Comparison of ENCODE assay signal across 24 cellular contexts in genomic region chr16:53515811-53516210, GRCh38. TPM values are rescaled to one million over a fixed set of nuclear protein-coding genes. Genes with fewer than 3 reads are reported as not detected.
DNase-seq lines count a peak whose midpoint lies in the region; ATAC-seq, FAIRE-seq and TF ChIP-seq lines count a peak whose summit lies in the region.
"Had no signal": no experiment of that assay in that cellular context is flagged by ENCODE, and none has a peak within 500 bp of the region (broad histone marks: within the 10 kb centered on the region; RNA-seq: fewer than 3 reads in every experiment).

No MANE protein-coding gene starts in this region.

- H3K4me3 Mint-ChIP-seq in activated B cell treated with CpG ODN at 0.5 μM for 24 hours (peak overlapping the region; percentile 5), immature natural killer cell (peak overlapping the region in 4 of 5 donors; percentile 3 to 66 (median 18)), Caco-2 (ENCODE audit: unreplicated experiment) (no peak overlapping the region)
- H3K4me3 Mint-ChIP-seq: T-helper 1 cell treated with Interleukin-12 subunit alpha and Interleukin-12 subunit beta and Interleukin-4 antibody, amounts not matched to agents 30 μg/mL and 1 μg/mL, for 36 hours had no signal

- H3K27ac ChIP-seq in heart left ventricle (peak overlapping the region; percentile 2 to 93 (median 66)), gastrocnemius medialis (peak overlapping the region in 3 of 4 donors; percentile 71 to 78 (median 76))
- H3K27ac ChIP-seq: C4-2B had no signal

- H3K36me3 ChIP-seq in heart left ventricle: no peaks in the 10 kb centered on the region
- no peaks in the 10 kb centered on the region for H3K36me3 ChIP-seq in gastrocnemius medialis
- no peaks in the 10 kb centered on the region for H3K36me3 ChIP-seq in Caco-2 (ENCODE audit: control insufficient read depth, insufficient read depth, low read length)

- H3K27me3 Mint-ChIP-seq in activated B cell treated with CpG ODN at 0.5 μM for 24 hours (no peaks in the 10 kb centered on the region), immature natural killer cell (ENCODE audit: low read depth in 3 of 3) (peaks cover 5 to 16% (median 11%) of the 10 kb centered on the region in 3 donors), Caco-2 (ENCODE audit: insufficient read depth, unreplicated experiment) (no peaks in the 10 kb centered on the region)

- no peak for TF ChIP-seq POLR2A in heart left ventricle (IDR thresholded peaks at IDR 0.05)
- TF ChIP-seq POLR2A in gastrocnemius medialis (IDR thresholded peaks at IDR 0.05): no peak

- ATAC-seq in heart left ventricle: no peak
- ATAC-seq in left cardiac atrium: no peak
- no peak for ATAC-seq in activated B cell treated with CpG ODN at 0.5 μM for 24 hours (ENCODE audit: low read depth)
- no peak for ATAC-seq in gastrocnemius medialis
- ATAC-seq: stimulated activated naive CD8-positive, alpha-beta T cell treated with anti-CD3 and anti-CD28 coated beads, Interleukin-15, Interleukin-2, amounts not matched to agents 100 U/mL and 50 U/mL, for 24 hours had no signal

- CTCF ChIA-PET in activated B cell treated with CpG ODN at 0.5 μM for 24 hours (lab: Charles Lee): no interaction called here
- CTCF ChIA-PET in Caco-2 (lab: Charles Lee): no interaction called here

- H3K4me1 ChIP-seq in heart left ventricle (peaks cover 3 to 40% (median 14%) of the 10 kb centered on the region in 12 donors), gastrocnemius medialis (peaks cover 0 to 13% of the 10 kb centered on the region in 2 donors), Caco-2 (peaks cover 31% of the 10 kb centered on the region)

- intact Hi-C loops in heart left ventricle (cut with DNase I) (loop anchor here in 2 of 10 donors (10.0 kb wide), 2 partner anchors 81 to 191 kb away; partner anchors contain the start of gene RBL2 (in 1 of the 2)), left cardiac atrium (cut with DNase I) (no loop called here), activated B cell treated with CpG ODN at 0.5 μM for 24 hours (cut with micrococcal nuclease) (no loop called here), gastrocnemius medialis (cut with DNase I; ENCODE audit: low total_unique reads) (no loop called here), Caco-2 (cut with micrococcal nuclease; ENCODE audit: unreplicated experiment) (no loop called here)

- peak overlapping the region; percentile 37 for H3K27ac Mint-ChIP-seq in activated B cell treated with CpG ODN at 0.5 μM for 24 hours
- H3K27ac Mint-ChIP-seq in immature natural killer cell: peak overlapping the region in 2 of 6 donors; percentile 14 to 21
- no peak overlapping the region for H3K27ac Mint-ChIP-seq in Caco-2 (ENCODE audit: unreplicated experiment)
- H3K27ac Mint-ChIP-seq: T-helper 1 cell treated with Interleukin-12 subunit alpha and Interleukin-12 subunit beta and Interleukin-4 antibody, amounts not matched to agents 30 μg/mL and 1 μg/mL, for 36 hours had no signal

- POLR2A ChIA-PET in activated B cell treated with CpG ODN at 0.5 μM for 24 hours (lab: Charles Lee): interaction anchor here (0.6 kb wide), 1 partner anchor 12 kb away, joined by 12 read pairs; no protein-coding TSS in a partner anchor
- POLR2A ChIA-PET in Caco-2 (lab: Charles Lee): no interaction called here

- TF ChIP-seq CTCF in heart left ventricle (IDR thresholded peaks at IDR 0.05) (no peak), activated B cell treated with CpG ODN at 0.5 μM for 24 hours (IDR thresholded peaks at IDR 0.05) (no peak), gastrocnemius medialis (IDR thresholded peaks at IDR 0.05 in 4 of 5, conservative IDR thresholded peaks at IDR 0.05 in 1 of 5) (no peak), Caco-2 (IDR thresholded peaks at IDR 0.05; ENCODE audit: insufficient read depth in 1 of 2, low read depth in 1 of 2, low read length in 1 of 2, severe bottlenecking in 1 of 2, unreplicated experiment in 1 of 2) (no peak)

- H3K9me3 Mint-ChIP-seq in activated B cell treated with CpG ODN at 0.5 μM for 24 hours: peaks cover 3% of the 10 kb centered on the region
- H3K9me3 Mint-ChIP-seq in immature natural killer cell: peaks cover 0 to 2% (median 0%) of the 10 kb centered on the region in 6 donors
- peaks cover 9% of the 10 kb centered on the region for H3K9me3 Mint-ChIP-seq in Caco-2 (ENCODE audit: unreplicated experiment)

- H3K9me3 ChIP-seq in heart left ventricle (peaks cover 0 to 5% (median 0%) of the 10 kb centered on the region in 12 donors), gastrocnemius medialis (no peaks in the 10 kb centered on the region), Caco-2 (peaks cover 26% of the 10 kb centered on the region)

- H3K36me3 Mint-ChIP-seq in activated B cell treated with CpG ODN at 0.5 μM for 24 hours (ENCODE audit: low read depth) (no peaks in the 10 kb centered on the region), immature natural killer cell (peaks cover 0 to 5% (median 0%) of the 10 kb centered on the region in 3 donors), Caco-2 (ENCODE audit: insufficient read depth, unreplicated experiment) (no peaks in the 10 kb centered on the region)

- DNase-seq in heart left ventricle (no peak), left cardiac atrium (no peak), activated B cell treated with CpG ODN at 0.5 μM for 24 hours (no peak), immature natural killer cell (no peak), gastrocnemius medialis (no peak), Caco-2 (no peak), inferior parietal cortex (ENCODE audit: extremely low spot score) (no peak), frontal cortex (ENCODE audit: low spot score in 2 of 2) (no peak)
- DNase-seq: activated CD4-positive, alpha-beta T cell treated with anti-CD3 and anti-CD28 coated beads for 48 hours; activated T-cell treated with anti-CD3 and anti-CD28 coated beads, Interleukin-2, amount 50 U/mL, for 48 hours; effector CD8-positive, alpha-beta T cell; foreskin melanocyte; hypothalamus; islet precursor cell; mesenchymal stem cell; NCI-H2081; NCI-H510A treated with DMSO at 0.1 percent for 48 hours; occipital lobe; stimulated activated naive CD8-positive, alpha-beta T cell treated with anti-CD3 and anti-CD28 coated beads, Interleukin-15, Interleukin-2, amounts not matched to agents 100 U/mL and 50 U/mL, for 24 hours had no signal

- no TSS peak for BruUV-seq in Caco-2 (replicated peaks; lab: Mats Ljungman, UMichigan)

- WGBS in heart left ventricle, 4 donors: 77 to 87% (median 85%) methylated on average over 1 to 2 of the region's 2 CpGs

- FAIRE-seq in frontal cortex (lab: Jason Lieb, UNC): no peak
- FAIRE-seq: D721Med, GM12891, H54 had no signal

- in situ Hi-C loops in gastrocnemius medialis (cut with MboI; ENCODE audit: low sequenced_read_pairs in 4 of 4): no loop called here

- H3K4me1 Mint-ChIP-seq in activated B cell treated with CpG ODN at 0.5 μM for 24 hours (peaks cover 48% of the 10 kb centered on the region), immature natural killer cell (peaks cover 92 to 99% of the 10 kb centered on the region in 2 donors), Caco-2 (ENCODE audit: low read depth, unreplicated experiment) (peaks cover 30% of the 10 kb centered on the region)

- no peak overlapping the region for H3K4me3 ChIP-seq in heart left ventricle
- no peak overlapping the region for H3K4me3 ChIP-seq in gastrocnemius medialis
- H3K4me3 ChIP-seq in Caco-2 (ENCODE audit: low read depth, low read length): no peak overlapping the region

- H3K27me3 ChIP-seq in heart left ventricle (no peaks in the 10 kb centered on the region), gastrocnemius medialis (no peaks in the 10 kb centered on the region), Caco-2 (replicated peaks; ENCODE audit: control insufficient read depth, insufficient read depth, low read length) (no peaks in the 10 kb centered on the region)

RNA-seq across cellular contexts. Expression of gene AKTIP, which starts 12.8 kb away (rescaled TPM):
- total RNA-seq in heart left ventricle (100 to 1,000 TPM in 3 of 9 donors, 10 to 100 TPM in 6; 47.5 to 108 (median 84.2) TPM), left cardiac atrium (10 to 100 TPM; 60.4 to 76.0 TPM), activated B cell treated with CpG ODN at 0.5 μM for 24 hours (19.3 and 22.8 TPM in 2 replicates), gastrocnemius medialis (100 to 1,000 TPM in 1 of 4 donors, 10 to 100 TPM in 3; 86.2 to 102 (median 94.1) TPM), Caco-2 (2022) (102 and 127 TPM in 2 replicates), frontal cortex (43.2 TPM)
- polyA plus RNA-seq in heart left ventricle (10 to 100 TPM; 33.6 to 65.8 TPM), immature natural killer cell (10 to 100 TPM; 23.3 to 32.0 (median 30.9) TPM)
